ENCODE assay signal across 1 cellular context in genomic region chr22:39299829-39300178, GRCh38.
A peak's percentile ranks its signal among the peaks of the same experiment; 100 is the strongest.
TF ChIP-seq lines count a peak whose summit lies in the region.

No MANE protein-coding gene starts in this region.

TF ChIP-seq in IMR-90, 13 proteins besides CTCF, POLR2A, EP300 and RAD21:
- TF ChIP-seq BHLHE40 (IDR thresholded peaks at IDR 0.05; ENCODE audit: low read depth, low read length) (no peak), CEBPB (IDR thresholded peaks at IDR 0.05; ENCODE audit: low read depth, low read length) (no peak), ELK1 (IDR thresholded peaks at IDR 0.05; ENCODE audit: borderline replicate concordance, low read depth, low read length) (no peak), RCOR1 (IDR thresholded peaks at IDR 0.05; ENCODE audit: insufficient replicate concordance, low read length) (peak; percentile 50)
